In the genomic region with DNA sequence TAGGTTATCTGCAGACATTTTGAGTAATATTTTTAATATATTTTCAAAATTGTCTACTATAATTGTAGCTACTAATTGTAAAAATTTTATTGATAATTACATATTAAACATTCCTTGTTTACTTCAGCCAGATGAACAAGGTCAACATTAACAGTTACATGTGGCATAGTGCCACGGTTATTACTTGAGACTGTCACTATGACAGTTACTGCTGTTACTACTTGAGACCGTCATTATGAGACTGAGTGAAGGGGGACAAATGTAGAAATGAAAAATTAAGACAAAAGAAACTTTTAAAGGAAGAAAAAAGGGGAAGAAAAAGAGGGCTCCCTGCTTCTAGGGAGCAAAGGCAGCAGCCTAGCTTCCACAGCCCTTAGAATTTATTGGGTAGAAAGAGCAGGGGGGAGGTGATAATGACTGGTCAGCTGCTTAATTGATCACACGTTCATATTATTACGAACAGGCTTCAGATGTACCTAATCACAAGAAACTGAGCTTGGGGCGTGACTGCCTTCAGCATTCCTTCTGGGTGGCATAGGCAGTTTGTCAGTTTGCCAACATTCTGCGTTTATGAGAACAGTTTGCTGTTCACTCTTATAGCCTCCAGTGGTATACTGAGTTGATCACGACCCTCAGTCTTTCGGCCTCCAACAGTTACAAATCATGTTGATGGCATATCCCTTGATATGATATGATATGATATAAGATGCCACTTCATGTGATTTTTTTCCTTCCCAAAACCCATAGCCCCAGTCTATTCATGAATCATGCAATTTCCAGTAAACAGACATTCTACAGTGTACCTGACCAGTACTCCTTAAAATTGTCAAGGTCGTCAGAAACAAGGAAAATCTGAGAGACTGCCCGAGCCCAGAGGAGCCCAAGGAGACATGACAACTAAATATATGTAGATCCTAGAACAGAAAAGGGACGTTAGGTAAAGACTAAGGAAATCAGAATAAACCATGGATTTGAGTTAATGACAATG, we compare ENCODE assay signal across 12 cellular contexts. TPM values are rescaled to one million over a fixed set of nuclear protein-coding genes. Genes with fewer than 3 reads are reported as not detected.
A peak's percentile ranks its signal among the peaks of the same experiment; 100 is the strongest.
DNase-seq lines count a peak whose midpoint lies in the region; TF ChIP-seq lines count a peak whose summit lies in the region.
"Had no signal": no experiment of that assay in that cellular context is flagged by ENCODE, and none has a peak within 500 bp of the region (broad histone marks: within the 10 kb centered on the region; RNA-seq: fewer than 3 reads in every experiment).

No MANE protein-coding gene starts in this region.

- TF ChIP-seq CTCF in thyroid gland (IDR thresholded peaks at IDR 0.05): no peak

- peak overlapping the region; percentile 55 to 88 (median 77) for H3K27ac ChIP-seq in thyroid gland

- H3K36me3 ChIP-seq in thyroid gland: no peaks in the 10 kb centered on the region
- H3K36me3 ChIP-seq: tibial nerve had no signal

- no peaks in the 10 kb centered on the region for H3K9me3 Mint-ChIP-seq in activated naive CD4-positive, alpha-beta T cell treated with anti-CD3 and anti-CD28 coated beads, Interleukin-2, amount 50 U/mL, for 24 hours
- H3K9me3 Mint-ChIP-seq in activated naive CD4-positive, alpha-beta T cell treated with anti-CD3 and anti-CD28 coated beads, Interleukin-2, amount 10 ng/mL, durations not matched to agents 7 days and 5 days: no peaks in the 10 kb centered on the region

- no peaks in the 10 kb centered on the region for H3K27me3 ChIP-seq in thyroid gland
- H3K27me3 ChIP-seq: tibial nerve had no signal

- peaks cover 84% of the 10 kb centered on the region for H3K4me1 Mint-ChIP-seq in activated naive CD4-positive, alpha-beta T cell treated with anti-CD3 and anti-CD28 coated beads, Interleukin-2, amount 50 U/mL, for 24 hours
- H3K4me1 Mint-ChIP-seq in activated naive CD4-positive, alpha-beta T cell treated with anti-CD3 and anti-CD28 coated beads, Interleukin-2, amount 10 ng/mL, durations not matched to agents 7 days and 5 days: peaks cover 12% of the 10 kb centered on the region

- 49 to 55% methylated on average over 11 of the region's 11 CpGs for WGBS in thyroid gland, 2 donors

- no peaks in the 10 kb centered on the region for H3K9me3 ChIP-seq in thyroid gland
- H3K9me3 ChIP-seq: tibial nerve had no signal

- H3K27ac Mint-ChIP-seq in activated naive CD4-positive, alpha-beta T cell treated with anti-CD3 and anti-CD28 coated beads, Interleukin-2, amount 50 U/mL, for 24 hours: peak overlapping the region; percentile 83
- H3K27ac Mint-ChIP-seq in activated naive CD4-positive, alpha-beta T cell treated with anti-CD3 and anti-CD28 coated beads, Interleukin-2, amount 10 ng/mL, durations not matched to agents 7 days and 5 days: no peak overlapping the region

- peaks cover 6% of the 10 kb centered on the region for H3K36me3 Mint-ChIP-seq in activated naive CD4-positive, alpha-beta T cell treated with anti-CD3 and anti-CD28 coated beads, Interleukin-2, amount 50 U/mL, for 24 hours
- peaks cover 12% of the 10 kb centered on the region for H3K36me3 Mint-ChIP-seq in activated naive CD4-positive, alpha-beta T cell treated with anti-CD3 and anti-CD28 coated beads, Interleukin-2, amount 10 ng/mL, durations not matched to agents 7 days and 5 days

- no peaks in the 10 kb centered on the region for H3K27me3 Mint-ChIP-seq in activated naive CD4-positive, alpha-beta T cell treated with anti-CD3 and anti-CD28 coated beads, Interleukin-2, amount 50 U/mL, for 24 hours
- H3K27me3 Mint-ChIP-seq in activated naive CD4-positive, alpha-beta T cell treated with anti-CD3 and anti-CD28 coated beads, Interleukin-2, amount 10 ng/mL, durations not matched to agents 7 days and 5 days: no peaks in the 10 kb centered on the region

- H3K4me3 Mint-ChIP-seq in activated naive CD4-positive, alpha-beta T cell treated with anti-CD3 and anti-CD28 coated beads, Interleukin-2, amount 50 U/mL, for 24 hours: peak overlapping the region; percentile 23
- H3K4me3 Mint-ChIP-seq in activated naive CD4-positive, alpha-beta T cell treated with anti-CD3 and anti-CD28 coated beads, Interleukin-2, amount 10 ng/mL, durations not matched to agents 7 days and 5 days: no peak overlapping the region

- CTCF ChIA-PET in activated naive CD4-positive, alpha-beta T cell treated with anti-CD3 and anti-CD28 coated beads, Interleukin-2, amount 10 ng/mL, durations not matched to agents 7 days and 5 days (lab: Charles Lee): interaction anchor here (0.6 to 3.0 kb wide), 3 partner anchors 9 to 83 kb away, joined by 3 to 24 read pairs (median 6); no protein-coding TSS in a partner anchor

- peaks cover 30 to 49% of the 10 kb centered on the region in 2 donors for H3K4me1 ChIP-seq in thyroid gland

- TF ChIP-seq POLR2A in thyroid gland (IDR thresholded peaks at IDR 0.05): no peak

- no peak overlapping the region for H3K4me3 ChIP-seq in thyroid gland (replicated peaks in 1 of 3)
- H3K4me3 ChIP-seq: tibial nerve had no signal

- intact Hi-C loops in thyroid gland (cut with DNase I): no loop called here

- no peak for DNase-seq in activated naive CD4-positive, alpha-beta T cell treated with anti-CD3 and anti-CD28 coated beads, Interleukin-2, amount 10 ng/mL, durations not matched to agents 7 days and 5 days
- DNase-seq in astrocyte of the hippocampus (ENCODE audit: low read depth, low spot score) (peak; percentile 90), iris pigment epithelial cell (ENCODE audit: low read depth) (peak; percentile 62), thyroid gland (peak; percentile 68 to 72), COLO668 (lab: John Stamatoyannopoulos, UW; ENCODE audit: unreplicated experiment) (no peak)
- DNase-seq in stimulated activated naive CD4-positive, alpha-beta T cell (lab: John Stamatoyannopoulos, UW): no peak
- no peak for DNase-seq in central memory CD4-positive, alpha-beta T cell
- DNase-seq: AML-193; NCI-H526; stimulated activated CD4-positive, alpha-beta T cell treated with anti-CD3 and anti-CD28 coated beads, Interleukin-15, amount 100 ng/mL, for 24 hours had no signal

RNA-seq across cellular contexts. Expression of a gene that starts 13.1 kb away (rescaled TPM):
- 100 to 1,000 TPM; 105 to 296 (median 213) TPM for total RNA-seq in thyroid gland

RNA-seq across cellular contexts. Expression of a gene that starts 58.9 kb away (rescaled TPM):
- 10 to 100 TPM; 10.3 to 32.0 (median 23.4) TPM for total RNA-seq in thyroid gland

Comparison
In these comparisons a context has a peak if more than half of its experiments do, and no peak if none do; other contexts are left out.
1. DNase-seq: peak in astrocyte of the hippocampus (single experiment), iris pigment epithelial cell (single experiment) and thyroid gland (2 of 2); none in activated naive CD4-positive, alpha-beta T cell treated with anti-CD3 and anti-CD28 coated beads, Interleukin-2, amount 10 ng/mL, durations not matched to agents 7 days and 5 days (single experiment), stimulated activated naive CD4-positive, alpha-beta T cell (0 of 6), COLO668 (single experiment) and central memory CD4-positive, alpha-beta T cell (single experiment).